8 cellular contexts compared by ENCODE assay signal in the genomic region with DNA sequence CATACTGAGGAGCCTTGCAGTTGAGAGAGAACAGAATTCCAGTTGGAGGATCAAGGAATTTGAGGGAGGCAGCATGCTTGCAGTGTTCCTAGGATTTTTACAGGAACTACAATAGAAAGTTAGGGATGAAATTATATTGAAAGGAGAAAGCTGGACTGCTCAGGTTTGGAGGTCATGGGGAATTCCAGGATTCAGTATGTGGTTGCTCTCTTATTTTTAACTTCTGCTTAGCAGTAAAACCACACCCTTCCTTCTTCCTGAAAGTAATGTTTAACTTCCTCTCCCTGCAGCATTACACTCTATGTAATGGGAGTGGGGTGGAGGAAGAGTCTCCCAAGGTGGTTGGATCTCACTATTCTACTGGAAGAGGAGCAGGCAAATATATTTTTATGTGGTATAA. TPM values are rescaled to one million over a fixed set of nuclear protein-coding genes. Genes with fewer than 3 reads are reported as not detected.
A peak's percentile ranks its signal among the peaks of the same experiment; 100 is the strongest.
DNase-seq lines count a peak whose midpoint lies in the region; ATAC-seq and TF ChIP-seq lines count a peak whose summit lies in the region.
"Had no signal": no experiment of that assay in that cellular context is flagged by ENCODE, and none has a peak within 500 bp of the region (broad histone marks: within the 10 kb centered on the region; RNA-seq: fewer than 3 reads in every experiment).

No MANE protein-coding gene starts in this region.

- H3K27ac ChIP-seq in left ventricle myocardium inferior (replicated peaks), result peak overlapping the region; percentile 88
- H3K27ac ChIP-seq in stomach, result peak overlapping the region; percentile 68 to 92 (median 77)

- intact Hi-C loops in left ventricle myocardium inferior (cut with micrococcal nuclease), result no loop called here
- intact Hi-C loops in stomach (cut with DNase I; ENCODE audit: low total_unique reads), result no loop called here

- H3K4me1 Mint-ChIP-seq in T-helper 17 cell, result peaks cover 31% of the 10 kb centered on the region

- H3K27me3 Mint-ChIP-seq in T-helper 17 cell, result no peaks in the 10 kb centered on the region

- H3K4me3 ChIP-seq in left ventricle myocardium inferior (peak overlapping the region; percentile 32), stomach (peak overlapping the region in 1 of 4 donors; percentile 1)

- H3K36me3 ChIP-seq in left ventricle myocardium inferior, result peaks cover 66% of the 10 kb centered on the region
- H3K36me3 ChIP-seq in stomach, result peaks cover 24 to 53% (median 52%) of the 10 kb centered on the region in 4 donors

- TF ChIP-seq CTCF in left ventricle myocardium inferior (IDR thresholded peaks at IDR 0.05; ENCODE audit: borderline replicate concordance) (no peak), stomach (IDR thresholded peaks at IDR 0.05) (no peak)

- H3K4me1 ChIP-seq in left ventricle myocardium inferior (peaks cover 84% of the 10 kb centered on the region), stomach (peaks cover 50 to 88% (median 69%) of the 10 kb centered on the region in 4 donors)

- H3K9me3 ChIP-seq in T-helper 17 cell (ENCODE audit: control insufficient read depth, low read length, poor library complexity, severe bottlenecking) (no peaks in the 10 kb centered on the region), left ventricle myocardium inferior (replicated peaks) (no peaks in the 10 kb centered on the region), stomach (no peaks in the 10 kb centered on the region)

- no peak for TF ChIP-seq EP300 in stomach (IDR thresholded peaks at IDR 0.05)

- H3K27me3 ChIP-seq in left ventricle myocardium inferior (ENCODE audit: low read depth), result no peaks in the 10 kb centered on the region
- H3K27me3 ChIP-seq in stomach, result no peaks in the 10 kb centered on the region

- no peak for TF ChIP-seq POLR2A in stomach (IDR thresholded peaks at IDR 0.05)

- DNase-seq in T-helper 17 cell, result no peak
- no peak for DNase-seq in left ventricle myocardium inferior
- no peak for DNase-seq in stomach
- no peak for DNase-seq in NCI-H345 treated with DMSO at 0.1 percent for 48 hours (lab: John Stamatoyannopoulos, UW; ENCODE audit: unreplicated experiment)
- DNase-seq in occipital lobe (lab: John Stamatoyannopoulos, UW), result no peak

- peak overlapping the region; percentile 96 for H3K27ac Mint-ChIP-seq in T-helper 17 cell

- H3K36me3 Mint-ChIP-seq in T-helper 17 cell (ENCODE audit: low read depth), result peaks cover 7% of the 10 kb centered on the region

- peak; percentile 32 for ATAC-seq in HG02571 (IDR thresholded peaks at IDR 0.05; ENCODE audit: unreplicated experiment)
- ATAC-seq in T-helper 17 cell, result peak; percentile 50
- no peak for ATAC-seq in GM19023 (IDR thresholded peaks at IDR 0.05; ENCODE audit: unreplicated experiment)

- H3K4me3 Mint-ChIP-seq in T-helper 17 cell, result peak overlapping the region; percentile 78

RNA-seq across cellular contexts. Expression of gene CTNND1, which starts 31.3 kb away (rescaled TPM):
- total RNA-seq in T-helper 17 cell, result 10 to 100 TPM in 1 of 2 donors, 1 to 10 TPM in 1; 9.9 to 14.1 TPM
- total RNA-seq in left ventricle myocardium inferior, result 58.9 TPM
- 100 to 1,000 TPM; 110 to 447 (median 215) TPM for total RNA-seq in stomach
- polyA plus RNA-seq in stomach, result 10 to 100 TPM; 45.1 to 98.5 (median 61.3) TPM
- total RNA-seq in occipital lobe, result 122 TPM

RNA-seq across cellular contexts. Expression of gene BTBD18, which starts 41.3 kb away (rescaled TPM):
- total RNA-seq in T-helper 17 cell (not detected), left ventricle myocardium inferior (not detected), stomach (not detected), occipital lobe (not detected)
- polyA plus RNA-seq in stomach, result not detected
- total RNA-seq: NCI-H460 had no signal

RNA-seq across cellular contexts. Expression of gene SELENOH, which starts 51.6 kb away (rescaled TPM):
- 10 to 100 TPM; 70.0 to 72.6 TPM for total RNA-seq in T-helper 17 cell
- total RNA-seq in left ventricle myocardium inferior, result 78.8 TPM
- 100 to 1,000 TPM in 4 of 5 donors, 10 to 100 TPM in 1; 33.8 to 234 (median 152) TPM for total RNA-seq in stomach
- polyA plus RNA-seq in stomach, result 100 to 1,000 TPM; 158 to 194 (median 183) TPM
- total RNA-seq in occipital lobe, result 48.5 TPM
